Comparison of ENCODE assay signal across 18 cellular contexts in genomic region chr7:25859412-25859704, GRCh38.
DNase-seq lines count a peak whose midpoint lies in the region; ATAC-seq lines count a peak whose summit lies in the region.
"Had no signal": no experiment of that assay in that cellular context is flagged by ENCODE, and none has a peak within 500 bp of the region (broad histone marks: within the 10 kb centered on the region; RNA-seq: fewer than 3 reads in every experiment).

No MANE protein-coding gene starts in this region.

- intact Hi-C loops in activated CD4-positive, alpha-beta T cell treated with anti-CD3 and anti-CD28 coated beads, Interleukin-2, amount 10 ng/mL, durations not matched to agents 24 days and 14 days (cut with micrococcal nuclease), result loop anchor here (10.0 kb wide), 1 partner anchor 1575 kb away; the partner anchor contains the start of gene NPY

- POLR2A ChIA-PET in activated naive CD8-positive, alpha-beta T cell treated with anti-CD3 and anti-CD28 coated beads, Interleukin-2, amount 10 ng/mL, durations not matched to agents 7 days and 5 days (lab: Charles Lee), result no interaction called here

- H2BK12ac ChIP-seq in neuronal stem cell (ENCODE audit: low read length), result no peak overlapping the region

- H3K9ac ChIP-seq in neuronal stem cell (ENCODE audit: low read depth, low read length, poor library complexity), result no peak overlapping the region
- H3K9ac ChIP-seq: BLaER1 treated with 17β-estradiol and CSF1 and Interleukin-3, amounts not matched to agents 10 nM and 100 nM; neural progenitor cell had no signal

- H3K18ac ChIP-seq in neuronal stem cell (ENCODE audit: low read length), result no peak overlapping the region

- H4K91ac ChIP-seq in neuronal stem cell (ENCODE audit: low read depth, low read length, poor library complexity), result no peak overlapping the region

- H3K27ac Mint-ChIP-seq in activated CD4-positive, alpha-beta T cell treated with anti-CD3 and anti-CD28 coated beads, Interleukin-2, amount 10 ng/mL, durations not matched to agents 24 days and 14 days, result peak overlapping the region; percentile 74
- H3K27ac Mint-ChIP-seq in IgD-negative memory B cell, result peak overlapping the region in 2 of 3 donors; percentile 89 to 96
- H3K27ac Mint-ChIP-seq in activated naive CD8-positive, alpha-beta T cell treated with anti-CD3 and anti-CD28 coated beads, Interleukin-2, amount 10 ng/mL, durations not matched to agents 7 days and 5 days, result no peak overlapping the region
- H3K27ac Mint-ChIP-seq: memory B cell, neural progenitor cell had no signal

- H2BK15ac ChIP-seq in neuronal stem cell (ENCODE audit: low read length), result no peak overlapping the region

- peaks cover 9% of the 10 kb centered on the region for H3K36me3 Mint-ChIP-seq in activated CD4-positive, alpha-beta T cell treated with anti-CD3 and anti-CD28 coated beads, Interleukin-2, amount 10 ng/mL, durations not matched to agents 24 days and 14 days (ENCODE audit: low read depth)
- H3K36me3 Mint-ChIP-seq in IgD-negative memory B cell, result peaks cover 2% of the 10 kb centered on the region
- peaks cover 7% of the 10 kb centered on the region for H3K36me3 Mint-ChIP-seq in activated naive CD8-positive, alpha-beta T cell treated with anti-CD3 and anti-CD28 coated beads, Interleukin-2, amount 10 ng/mL, durations not matched to agents 7 days and 5 days
- H3K36me3 Mint-ChIP-seq: neural progenitor cell had no signal

- H3K9me3 Mint-ChIP-seq in activated CD4-positive, alpha-beta T cell treated with anti-CD3 and anti-CD28 coated beads, Interleukin-2, amount 10 ng/mL, durations not matched to agents 24 days and 14 days, result peaks cover 12% of the 10 kb centered on the region
- H3K9me3 Mint-ChIP-seq in IgD-negative memory B cell, result peaks cover 0 to 24% (median 3%) of the 10 kb centered on the region in 3 donors
- H3K9me3 Mint-ChIP-seq in activated naive CD8-positive, alpha-beta T cell treated with anti-CD3 and anti-CD28 coated beads, Interleukin-2, amount 10 ng/mL, durations not matched to agents 7 days and 5 days, result peaks cover 3% of the 10 kb centered on the region
- H3K9me3 Mint-ChIP-seq: neural progenitor cell had no signal

- no peak overlapping the region for H3K4me2 ChIP-seq in neuronal stem cell (ENCODE audit: insufficient read depth, low read length, poor library complexity, severe bottlenecking)
- H3K4me2 ChIP-seq: A549; BLaER1 treated with 17β-estradiol and CSF1 and Interleukin-3, amounts not matched to agents 10 nM and 100 nM; neural progenitor cell had no signal

- peak overlapping the region; percentile 76 for H3K4me3 Mint-ChIP-seq in activated CD4-positive, alpha-beta T cell treated with anti-CD3 and anti-CD28 coated beads, Interleukin-2, amount 10 ng/mL, durations not matched to agents 24 days and 14 days
- peak overlapping the region in 2 of 4 donors; percentile 41 to 74 for H3K4me3 Mint-ChIP-seq in IgD-negative memory B cell
- H3K4me3 Mint-ChIP-seq in activated naive CD8-positive, alpha-beta T cell treated with anti-CD3 and anti-CD28 coated beads, Interleukin-2, amount 10 ng/mL, durations not matched to agents 7 days and 5 days, result peak overlapping the region; percentile 26
- H3K4me3 Mint-ChIP-seq: memory B cell, neural progenitor cell had no signal

- WGBS in neuronal stem cell (ENCODE audit: extremely low coverage in 2 of 2, insufficient read length in 2 of 2, insufficient replicate concordance in 1 of 2), 2 donors, result no CpG with 5 or more reads among the region's 11 CpGs

- peak overlapping the region; percentile 78 for H2AFZ ChIP-seq in neuronal stem cell (ENCODE audit: low read length)
- H2AFZ ChIP-seq: neural progenitor cell had no signal

- no peak overlapping the region for H3K23ac ChIP-seq in neuronal stem cell (ENCODE audit: low read depth, low read length, poor library complexity)

- H2BK120ac ChIP-seq in neuronal stem cell (ENCODE audit: low read depth, low read length), result no peak overlapping the region

- H4K8ac ChIP-seq in neuronal stem cell (ENCODE audit: low read depth, low read length), result no peak overlapping the region

- H3K36me3 ChIP-seq in neuronal stem cell (replicated peaks in 1 of 2; ENCODE audit: control insufficient read depth in 2 of 2, insufficient read depth in 2 of 2, low read length in 2 of 2), result no peaks in the 10 kb centered on the region
- H3K36me3 ChIP-seq: BLaER1 treated with 17β-estradiol and CSF1 and Interleukin-3, amounts not matched to agents 10 nM and 100 nM; neural progenitor cell; upper lobe of left lung had no signal

- H3K27ac ChIP-seq in neuronal stem cell (replicated peaks; ENCODE audit: low read length), result no peak overlapping the region
- H3K27ac ChIP-seq: A549; BLaER1 treated with 17β-estradiol and CSF1 and Interleukin-3, amounts not matched to agents 10 nM and 100 nM; neural progenitor cell; upper lobe of left lung had no signal

- H2BK5ac ChIP-seq in neuronal stem cell (ENCODE audit: low read length), result no peak overlapping the region

- H3K4me1 ChIP-seq in neuronal stem cell (ENCODE audit: control insufficient read depth in 2 of 2, insufficient read depth in 1 of 2, low read depth in 1 of 2, low read length in 2 of 2), result peaks cover 0 to 10% of the 10 kb centered on the region in 2 donors
- H3K4me1 ChIP-seq: BLaER1 treated with 17β-estradiol and CSF1 and Interleukin-3, amounts not matched to agents 10 nM and 100 nM had no signal

- H3K79me1 ChIP-seq in neuronal stem cell (ENCODE audit: low read depth, low read length), result no peaks in the 10 kb centered on the region

- no peak for DNase-seq in activated CD4-positive, alpha-beta T cell treated with anti-CD3 and anti-CD28 coated beads, Interleukin-2, amount 10 ng/mL, durations not matched to agents 24 days and 14 days
- no peak for DNase-seq in activated CD4-positive, alpha-beta T cell treated with anti-CD3 and anti-CD28 coated beads for 4 hours
- no peak for DNase-seq in activated naive CD8-positive, alpha-beta T cell treated with anti-CD3 and anti-CD28 coated beads, Interleukin-2, amount 10 ng/mL, durations not matched to agents 7 days and 5 days
- DNase-seq in neuronal stem cell (ENCODE audit: low spot score) (no peak), 8988T (no peak)
- DNase-seq: activated CD8-positive, alpha-beta memory T cell treated with anti-CD3 and anti-CD28 coated beads for 24 hours; kidney; NCI-H187 treated with DMSO at 0.1 percent for 48 hours; RPMI8226; stimulated activated CD4-positive, alpha-beta T cell treated with anti-CD3 and anti-CD28 coated beads, Interleukin-15, amount 100 ng/mL, for 24 hours had no signal

- H3K14ac ChIP-seq in neuronal stem cell (ENCODE audit: low read length), result no peak overlapping the region

- H2AK5ac ChIP-seq in neuronal stem cell (ENCODE audit: low read depth, low read length), result no peak overlapping the region

- H3K4ac ChIP-seq in neuronal stem cell (ENCODE audit: low read length), result no peak overlapping the region

- peaks cover 54% of the 10 kb centered on the region for H3K27me3 Mint-ChIP-seq in activated CD4-positive, alpha-beta T cell treated with anti-CD3 and anti-CD28 coated beads, Interleukin-2, amount 10 ng/mL, durations not matched to agents 24 days and 14 days
- H3K27me3 Mint-ChIP-seq in IgD-negative memory B cell, result peaks cover 39% of the 10 kb centered on the region
- H3K27me3 Mint-ChIP-seq in activated naive CD8-positive, alpha-beta T cell treated with anti-CD3 and anti-CD28 coated beads, Interleukin-2, amount 10 ng/mL, durations not matched to agents 7 days and 5 days, result peaks cover 59% of the 10 kb centered on the region

- H3K27me3 ChIP-seq in neuronal stem cell (ENCODE audit: control insufficient read depth in 3 of 3, insufficient read depth in 3 of 3, low read depth in 1 of 3, low read length in 3 of 3), result peaks cover 20 to 55% (median 45%) of the 10 kb centered on the region in 3 experiments

- H3K9me3 ChIP-seq in neuronal stem cell (replicated peaks in 1 of 2; ENCODE audit: control insufficient read depth in 2 of 2, insufficient read depth in 1 of 2, low read depth in 1 of 2, low read length in 2 of 2), result peaks cover 0 to 4% of the 10 kb centered on the region in 2 donors
- H3K9me3 ChIP-seq: A549 had no signal

- peaks cover 37% of the 10 kb centered on the region for H3K4me1 Mint-ChIP-seq in activated CD4-positive, alpha-beta T cell treated with anti-CD3 and anti-CD28 coated beads, Interleukin-2, amount 10 ng/mL, durations not matched to agents 24 days and 14 days
- peaks cover 0 to 12% (median 8%) of the 10 kb centered on the region in 3 donors for H3K4me1 Mint-ChIP-seq in IgD-negative memory B cell
- H3K4me1 Mint-ChIP-seq in activated naive CD8-positive, alpha-beta T cell treated with anti-CD3 and anti-CD28 coated beads, Interleukin-2, amount 10 ng/mL, durations not matched to agents 7 days and 5 days, result peaks cover 27% of the 10 kb centered on the region
- H3K4me1 Mint-ChIP-seq: memory B cell had no signal

- no peak overlapping the region for H3K4me3 ChIP-seq in neuronal stem cell (ENCODE audit: low read length in 2 of 2)
- H3K4me3 ChIP-seq: A549, neural progenitor cell, upper lobe of left lung had no signal

- no peak for ATAC-seq in activated naive CD8-positive, alpha-beta T cell treated with anti-CD3 and anti-CD28 coated beads, Interleukin-2, amount 10 ng/mL, durations not matched to agents 7 days and 5 days (ENCODE audit: low read depth)
- ATAC-seq in GM18868 (IDR thresholded peaks at IDR 0.05; ENCODE audit: unreplicated experiment) (no peak), GM18873 (IDR thresholded peaks at IDR 0.05; ENCODE audit: low FRiP score, unreplicated experiment) (no peak)
- ATAC-seq: A549 had no signal
